Comparison of ENCODE assay signal across 23 cellular contexts in the genomic region with DNA sequence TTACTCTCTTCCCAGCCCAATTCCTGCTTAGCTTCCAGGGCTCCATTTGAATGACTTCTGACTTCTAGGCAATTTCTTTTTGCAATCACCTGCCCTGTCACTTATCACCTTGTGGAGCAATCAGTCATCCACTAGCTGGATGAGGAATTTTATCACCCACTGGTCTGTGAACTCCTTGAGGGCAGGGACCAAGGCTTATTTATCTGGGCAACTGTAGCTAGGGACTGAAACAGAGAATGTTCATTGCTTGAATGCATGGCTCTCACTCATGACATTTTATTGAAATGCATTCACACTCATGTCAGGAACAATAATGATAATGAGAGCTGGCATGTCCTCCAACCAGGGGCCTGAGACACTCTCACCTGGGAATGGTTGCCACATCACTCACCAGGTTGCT. TPM values are rescaled to one million over a fixed set of nuclear protein-coding genes. Genes with fewer than 3 reads are reported as not detected.
DNase-seq lines count a peak whose midpoint lies in the region; ATAC-seq, FAIRE-seq and TF ChIP-seq lines count a peak whose summit lies in the region.
"Had no signal": no experiment of that assay in that cellular context is flagged by ENCODE, and none has a peak within 500 bp of the region (broad histone marks: within the 10 kb centered on the region; RNA-seq: fewer than 3 reads in every experiment).

No MANE protein-coding gene starts in this region.

- POLR2A ChIA-PET in PC-3 (lab: Charles Lee; ENCODE audit: unreplicated experiment): no interaction called here
- POLR2A ChIA-PET in CD8-positive, alpha-beta memory T cell (lab: Charles Lee): interaction anchor here (0.6 kb wide), 1 partner anchor 615 kb away, joined by 6 read pairs; no protein-coding TSS in a partner anchor

- H3K9ac ChIP-seq in KMS-11: no peak overlapping the region
- H3K9ac ChIP-seq in PC-3 (ENCODE audit: low read length): no peak overlapping the region

- ATAC-seq in Right ventricle myocardium superior (ENCODE audit: poor library complexity): peak; percentile 57
- no peak for ATAC-seq in memory B cell (ENCODE audit: low read depth)
- ATAC-seq in PC-3: no peak
- no peak for ATAC-seq in GM18909 (IDR thresholded peaks at IDR 0.05; ENCODE audit: poor library complexity, unreplicated experiment)
- ATAC-seq: GM23338, HCT116 had no signal

- H3K4me3 Mint-ChIP-seq in memory B cell: peak overlapping the region; percentile 0
- no peak overlapping the region for H3K4me3 Mint-ChIP-seq in CD8-positive, alpha-beta memory T cell
- H3K4me3 Mint-ChIP-seq: GM23338 had no signal

- peak overlapping the region; percentile 88; the same call in 1 of the 2 replicates for H2AFZ ChIP-seq in KMS-11 (ENCODE audit: low read depth)
- no peak overlapping the region for H2AFZ ChIP-seq in PC-3 (ENCODE audit: low read length)
- H2AFZ ChIP-seq: GM23338 had no signal

- DNase-seq in Right ventricle myocardium superior (no peak), cardiac septum (ENCODE audit: low spot score) (no peak), memory B cell (ENCODE audit: low spot score in 2 of 2) (no peak), small intestine (peak; percentile 27), PC-3 (no peak)
- no peak for DNase-seq in CD8-positive, alpha-beta memory T cell
- DNase-seq: CD4-positive, CD25-positive, alpha-beta regulatory T cell; DMS 273 treated with DMSO at 0.1 percent for 48 hours; DMS79 treated with DMSO at 0.1 percent for 48 hours; MM.1S; NCI-H1092; NCI-H1436 treated with DMSO at 0.1 percent for 48 hours; NCI-H1930; NCI-H2227 treated with DMSO at 0.1 percent for 48 hours; NCI-H510A treated with DMSO at 0.1 percent for 48 hours; NCI-H748 treated with DMSO at 0.1 percent for 48 hours had no signal

- H3K4me1 ChIP-seq in KMS-11 (ENCODE audit: low read depth, poor library complexity, severe bottlenecking) (peaks cover 35% of the 10 kb centered on the region), small intestine (ENCODE audit: control insufficient read depth in 2 of 2, insufficient read depth in 1 of 2, low read depth in 1 of 2, low read length in 1 of 2) (no peaks in the 10 kb centered on the region), PC-3 (ENCODE audit: insufficient read depth, low read length) (0 out of 2 replicates have a peak, but pooled peaks cover 4% of the 10 kb centered on the region)
- peaks cover 4% of the 10 kb centered on the region for H3K4me1 ChIP-seq in CD8-positive, alpha-beta memory T cell (ENCODE audit: insufficient read depth, low read length)
- H3K4me1 ChIP-seq: Caco-2, SJSA1 had no signal

- no peaks in the 10 kb centered on the region for H3K27me3 ChIP-seq in KMS-11 (ENCODE audit: insufficient read depth, low read depth)
- H3K27me3 ChIP-seq in small intestine (ENCODE audit: control insufficient read depth in 2 of 2, insufficient read depth in 2 of 2, low read length in 2 of 2): no peaks in the 10 kb centered on the region
- H3K27me3 ChIP-seq in PC-3 (ENCODE audit: low read length): no peaks in the 10 kb centered on the region
- no peaks in the 10 kb centered on the region for H3K27me3 ChIP-seq in CD8-positive, alpha-beta memory T cell (ENCODE audit: insufficient read depth, low read length, poor library complexity, severe bottlenecking)
- H3K27me3 ChIP-seq: SJSA1 had no signal

- FAIRE-seq in small intestine (lab: Jason Lieb, UNC): no peak
- FAIRE-seq: A204.1 had no signal

- TF ChIP-seq CTCF in KMS-11 (conservative IDR thresholded peaks at IDR 0.05; ENCODE audit: low read depth, low read length): no peak
- no peak for TF ChIP-seq CTCF in PC-3 (conservative IDR thresholded peaks at IDR 0.05; ENCODE audit: low read depth, low read length)

- H4K20me1 ChIP-seq in KMS-11 (ENCODE audit: insufficient read depth) (no peaks in the 10 kb centered on the region), PC-3 (ENCODE audit: low read length) (no peaks in the 10 kb centered on the region)

- H3K9me3 ChIP-seq in small intestine (ENCODE audit: control insufficient read depth, low read depth) (no peaks in the 10 kb centered on the region), PC-3 (ENCODE audit: low read length) (no peaks in the 10 kb centered on the region)
- H3K9me3 ChIP-seq in CD8-positive, alpha-beta memory T cell (ENCODE audit: low read length): no peaks in the 10 kb centered on the region
- H3K9me3 ChIP-seq: Caco-2, SJSA1 had no signal

- H3K4me3 ChIP-seq in KMS-11 (IDR thresholded peaks at IDR 0.05; ENCODE audit: insufficient read depth, low read depth, low read length) (no peak overlapping the region), small intestine (ENCODE audit: low read depth in 1 of 2, low read length in 2 of 2) (no peak overlapping the region), PC-3 (ENCODE audit: low read length) (no peak overlapping the region)
- no peak overlapping the region for H3K4me3 ChIP-seq in CD8-positive, alpha-beta memory T cell (ENCODE audit: low read length)
- H3K4me3 ChIP-seq: GM23338, SJSA1 had no signal

- CTCF ChIA-PET in PC-3 (lab: Charles Lee): no interaction called here
- CTCF ChIA-PET in CD8-positive, alpha-beta memory T cell (lab: Charles Lee): interaction anchor here (1.0 kb wide), 1 partner anchor 9 kb away, joined by 3 read pairs; no protein-coding TSS in a partner anchor

- no peaks in the 10 kb centered on the region for H3K36me3 Mint-ChIP-seq in memory B cell
- H3K36me3 Mint-ChIP-seq in CD8-positive, alpha-beta memory T cell: no peaks in the 10 kb centered on the region

- intact Hi-C loops in Right ventricle myocardium superior (cut with DNase I) (no loop called here), cardiac septum (cut with DNase I) (no loop called here), PC-3 (cut with micrococcal nuclease) (no loop called here)

- peaks cover 4% of the 10 kb centered on the region for H3K27me3 Mint-ChIP-seq in memory B cell
- peaks cover 7 to 25% of the 10 kb centered on the region in 2 donors for H3K27me3 Mint-ChIP-seq in CD8-positive, alpha-beta memory T cell

- no peaks in the 10 kb centered on the region for H3F3A ChIP-seq in PC-3 (ENCODE audit: low read length, unreplicated experiment)

- H3K4me1 Mint-ChIP-seq in memory B cell: peaks cover 14% of the 10 kb centered on the region
- peaks cover 0 to 20% (median 1%) of the 10 kb centered on the region in 3 donors for H3K4me1 Mint-ChIP-seq in CD8-positive, alpha-beta memory T cell

- H3K36me3 ChIP-seq in KMS-11 (ENCODE audit: insufficient read depth): no peaks in the 10 kb centered on the region
- H3K36me3 ChIP-seq in small intestine (ENCODE audit: control insufficient read depth in 2 of 2, insufficient read depth in 2 of 2, low read length in 2 of 2): no peaks in the 10 kb centered on the region
- H3K36me3 ChIP-seq in PC-3 (ENCODE audit: low read depth, low read length): no peaks in the 10 kb centered on the region
- no peaks in the 10 kb centered on the region for H3K36me3 ChIP-seq in CD8-positive, alpha-beta memory T cell (ENCODE audit: insufficient read depth, low read length)
- H3K36me3 ChIP-seq: SJSA1 had no signal

- H3K9me2 ChIP-seq in PC-3 (replicated peaks; ENCODE audit: low read length): no peaks in the 10 kb centered on the region

- H3K4me2 ChIP-seq in KMS-11: no peak overlapping the region
- no peak overlapping the region for H3K4me2 ChIP-seq in PC-3 (ENCODE audit: low read length)
- H3K4me2 ChIP-seq: GM23338 had no signal

- H3K79me2 ChIP-seq in KMS-11 (ENCODE audit: insufficient read depth, low read depth) (no peaks in the 10 kb centered on the region), PC-3 (ENCODE audit: low read length) (no peaks in the 10 kb centered on the region)

- no peaks in the 10 kb centered on the region for H3K9me3 Mint-ChIP-seq in memory B cell
- H3K9me3 Mint-ChIP-seq in CD8-positive, alpha-beta memory T cell: peaks cover 0 to 1% (median 0%) of the 10 kb centered on the region in 5 donors
- H3K9me3 Mint-ChIP-seq: GM23338 had no signal

- BruUV-seq in PC-3 (replicated peaks; lab: Mats Ljungman, UMichigan): no TSS peak

- no peak overlapping the region for H3K27ac Mint-ChIP-seq in memory B cell
- no peak overlapping the region for H3K27ac Mint-ChIP-seq in CD8-positive, alpha-beta memory T cell
- H3K27ac Mint-ChIP-seq: CD4-positive, CD25-positive, alpha-beta regulatory T cell; GM23338 had no signal

- H3K27ac ChIP-seq in KMS-11: no peak overlapping the region
- H3K27ac ChIP-seq in small intestine (ENCODE audit: low read depth in 1 of 2, low read length in 1 of 2): no peak overlapping the region
- H3K27ac ChIP-seq in PC-3 (ENCODE audit: low read length): no peak overlapping the region
- no peak overlapping the region for H3K27ac ChIP-seq in CD8-positive, alpha-beta memory T cell (ENCODE audit: low read depth, low read length)
- H3K27ac ChIP-seq: SJSA1 had no signal

RNA-seq across cellular contexts. Expression of a gene that starts 15.5 kb away (rescaled TPM):
- 6.5 TPM for total RNA-seq in Right ventricle myocardium superior
- total RNA-seq in cardiac septum: 4.8 TPM
- 1 to 10 TPM in 2 of 3 donors, not detected in 1; 3.5 to 8.4 TPM for polyA plus RNA-seq in small intestine
- total RNA-seq in PC-3 (2014; rRNA removed): not detected in 2 replicates
- 1 to 10 TPM; 1.7 to 2.1 TPM for total RNA-seq in CD8-positive, alpha-beta memory T cell
- not detected for polyA plus RNA-seq in CD8-positive, alpha-beta memory T cell
- total RNA-seq: Caco-2; CD4-positive, CD25-positive, alpha-beta regulatory T cell; SJSA1 had no signal
- polyA plus RNA-seq: CD4-positive, CD25-positive, alpha-beta regulatory T cell had no signal
